In genomic region chr4:156751486-156751885, GRCh38 we compare ENCODE assay signal across 15 cellular contexts.
DNase-seq lines count a peak whose midpoint lies in the region; ATAC-seq, FAIRE-seq and TF ChIP-seq lines count a peak whose summit lies in the region.
"Had no signal": no experiment of that assay in that cellular context is flagged by ENCODE, and none has a peak within 500 bp of the region (broad histone marks: within the 10 kb centered on the region; RNA-seq: fewer than 3 reads in every experiment).

No MANE protein-coding gene starts in this region.

- H3K4me3 ChIP-seq in endothelial cell of umbilical vein (replicated peaks in 1 of 3; ENCODE audit: insufficient read depth in 1 of 3, low read depth in 1 of 3, low read length in 3 of 3): no peak overlapping the region
- H3K4me3 ChIP-seq: esophagus squamous epithelium, Peyer's patch had no signal

- DNase-seq in EH (ENCODE audit: low read depth) (peak; percentile 83), MV-4-11 (lab: John Stamatoyannopoulos, UW) (peak; percentile 9), endothelial cell of umbilical vein (ENCODE audit: low read depth, low spot score) (peak; percentile 65), pulmonary artery endothelial cell (ENCODE audit: low read depth, low spot score) (peak; percentile 19), NCI-H748 (lab: John Stamatoyannopoulos, UW; ENCODE audit: unreplicated experiment) (no peak), progenitor cell of endocrine pancreas (ENCODE audit: low spot score, unreplicated experiment) (no peak)
- DNase-seq: cortex of kidney, esophagus squamous epithelium, naive B cell, NCI-H69, Peyer's patch had no signal

- H3K36me3 Mint-ChIP-seq in progenitor cell of endocrine pancreas (ENCODE audit: insufficient read depth): peaks cover 1% of the 10 kb centered on the region
- H3K36me3 Mint-ChIP-seq: naive B cell had no signal

- no peaks in the 10 kb centered on the region for H4K20me1 ChIP-seq in endothelial cell of umbilical vein (replicated peaks; ENCODE audit: control insufficient read depth, extremely low read depth, insufficient read depth, low read length)

- H3K9me3 ChIP-seq in endothelial cell of umbilical vein (replicated peaks; ENCODE audit: control insufficient read depth, insufficient read depth, low read length): no peaks in the 10 kb centered on the region
- H3K9me3 ChIP-seq: esophagus squamous epithelium, Peyer's patch had no signal

- BruUV-seq in endothelial cell of umbilical vein (replicated peaks; lab: Mats Ljungman, UMichigan): no TSS peak

- no peaks in the 10 kb centered on the region for H3K27me3 ChIP-seq in endothelial cell of umbilical vein (ENCODE audit: control insufficient read depth in 2 of 2, insufficient read depth in 2 of 2, low read length in 2 of 2)
- H3K27me3 ChIP-seq: esophagus squamous epithelium, Peyer's patch had no signal

- H3K27ac ChIP-seq in endothelial cell of umbilical vein (ENCODE audit: insufficient read depth, low read depth, low read length): no peak overlapping the region
- H3K27ac ChIP-seq: esophagus squamous epithelium, Peyer's patch had no signal

- H3K4me2 ChIP-seq in endothelial cell of umbilical vein (ENCODE audit: insufficient read depth, low read length): peak overlapping the region; percentile 14

- peak overlapping the region; percentile 31 for H2AFZ ChIP-seq in endothelial cell of umbilical vein (ENCODE audit: low read depth, low read length)

- ATAC-seq in HG02610 (IDR thresholded peaks at IDR 0.05; ENCODE audit: unreplicated experiment): no peak
- ATAC-seq in GM21526 (IDR thresholded peaks at IDR 0.05; ENCODE audit: low FRiP score, unreplicated experiment): no peak
- ATAC-seq: left lobe of liver had no signal

- CTCF ChIA-PET in endothelial cell of umbilical vein (lab: Charles Lee): interaction anchor here (1.4 to 2.0 kb wide), 3 partner anchors 18 to 277 kb away, joined by 4 to 10 read pairs (median 4); no protein-coding TSS in a partner anchor

- POLR2A ChIA-PET in endothelial cell of umbilical vein (lab: Charles Lee): no interaction called here

- no peaks in the 10 kb centered on the region for H3K27me3 Mint-ChIP-seq in progenitor cell of endocrine pancreas
- H3K27me3 Mint-ChIP-seq: naive B cell had no signal

- no peak overlapping the region for H3K9ac ChIP-seq in endothelial cell of umbilical vein (replicated peaks; ENCODE audit: extremely low read depth, insufficient read depth, low read length)

- H3K9me3 Mint-ChIP-seq in progenitor cell of endocrine pancreas (ENCODE audit: low read depth): peaks cover 4% of the 10 kb centered on the region
- H3K9me3 Mint-ChIP-seq: activated T-helper 2 cell treated with anti-CD3 and anti-CD28 coated beads, Interferon-gamma antibody, Interleukin-2, Interleukin-4, amounts not matched to agents 10 μg/mL and 5 μg/mL and 100 μg/mL, durations not matched to agents 14 hours and 24 hours and 36 hours had no signal

- no peaks in the 10 kb centered on the region for H3K4me1 Mint-ChIP-seq in progenitor cell of endocrine pancreas (ENCODE audit: low read depth)

- H3K4me3 Mint-ChIP-seq in progenitor cell of endocrine pancreas (ENCODE audit: low read depth): no peak overlapping the region
- H3K4me3 Mint-ChIP-seq: naive B cell had no signal

- H3K36me3 ChIP-seq in endothelial cell of umbilical vein (ENCODE audit: control insufficient read depth in 2 of 2, extremely low read depth in 1 of 2, insufficient read depth in 2 of 2, low read length in 2 of 2): no peaks in the 10 kb centered on the region
- H3K36me3 ChIP-seq: esophagus squamous epithelium, Peyer's patch had no signal

- dilution Hi-C loops in endothelial cell of umbilical vein (cut with MboI; ENCODE audit: extremely low pct_ligation_motif_present, low sequenced_read_pairs): no loop called here

- H3K9me1 ChIP-seq in endothelial cell of umbilical vein (replicated peaks; ENCODE audit: control insufficient read depth, extremely low read depth, insufficient read depth, low read length): no peaks in the 10 kb centered on the region

- TF ChIP-seq POLR2A in endothelial cell of umbilical vein (IDR thresholded peaks at IDR 0.05; ENCODE audit: low read depth, low read length): no peak

- FAIRE-seq in endothelial cell of umbilical vein (lab: Jason Lieb, UNC): peak; percentile 85

- no peak overlapping the region for H3K27ac Mint-ChIP-seq in progenitor cell of endocrine pancreas
- H3K27ac Mint-ChIP-seq: activated T-helper 2 cell treated with anti-CD3 and anti-CD28 coated beads, Interferon-gamma antibody, Interleukin-2, Interleukin-4, amounts not matched to agents 10 μg/mL and 5 μg/mL and 100 μg/mL, durations not matched to agents 14 hours and 24 hours and 36 hours; naive B cell had no signal

- intact Hi-C loops in endothelial cell of umbilical vein (cut with micrococcal nuclease): loop anchor here (5.0 kb wide), 1 partner anchor 216 kb away; no protein-coding TSS in a partner anchor

- peaks cover 7% of the 10 kb centered on the region for H3K4me1 ChIP-seq in endothelial cell of umbilical vein (ENCODE audit: control insufficient read depth, extremely low read depth, insufficient read depth, low read length)
- H3K4me1 ChIP-seq: esophagus squamous epithelium, Peyer's patch had no signal

- no peak for TF ChIP-seq CTCF in endothelial cell of umbilical vein (IDR thresholded peaks at IDR 0.05; ENCODE audit: extremely low read depth in 1 of 2, insufficient read depth in 1 of 2, low read depth in 1 of 2, low read length in 2 of 2)
- TF ChIP-seq CTCF in progenitor cell of endocrine pancreas (IDR thresholded peaks at IDR 0.05; ENCODE audit: unreplicated experiment): no peak

- H3K79me2 ChIP-seq in endothelial cell of umbilical vein (ENCODE audit: control insufficient read depth, insufficient read depth, low read length): no peaks in the 10 kb centered on the region

TF ChIP-seq in endothelial cell of umbilical vein, 7 proteins besides CTCF, POLR2A, EP300 and RAD21:
- no peak for TF ChIP-seq MAX (IDR thresholded peaks at IDR 0.05; ENCODE audit: insufficient read depth, insufficient read length)
- TF ChIP-seq FOS (IDR thresholded peaks at IDR 0.05; ENCODE audit: borderline replicate concordance, insufficient read depth, low read length): peak; percentile 85
- no peak for TF ChIP-seq GATA2 (IDR thresholded peaks at IDR 0.05; ENCODE audit: insufficient read depth, insufficient read length, low read depth, low read length)
- TF ChIP-seq POLR2AphosphoS5 (IDR thresholded peaks at IDR 0.05; ENCODE audit: insufficient read depth, low read depth, low read length): no peak
- peak; percentile 59 for TF ChIP-seq JUN (IDR thresholded peaks at IDR 0.05; ENCODE audit: borderline replicate concordance, insufficient read depth, insufficient read length, low read depth)
- no peak for TF ChIP-seq EZH2 (IDR thresholded peaks at IDR 0.05; ENCODE audit: borderline replicate concordance, low read depth, low read length, severe bottlenecking)
- no peak for TF ChIP-seq MYC (IDR thresholded peaks at IDR 0.05; ENCODE audit: low read depth, low read length)

Comparison
In these comparisons a context has a peak if more than half of its experiments do, and no peak if none do; other contexts are left out.
1. DNase-seq: peak in EH (single experiment), MV-4-11 (single experiment), endothelial cell of umbilical vein (single experiment) and pulmonary artery endothelial cell (single experiment); none in NCI-H748 (single experiment) and progenitor cell of endocrine pancreas (single experiment).